Comparison of ENCODE assay signal across 24 cellular contexts in the genomic region with DNA sequence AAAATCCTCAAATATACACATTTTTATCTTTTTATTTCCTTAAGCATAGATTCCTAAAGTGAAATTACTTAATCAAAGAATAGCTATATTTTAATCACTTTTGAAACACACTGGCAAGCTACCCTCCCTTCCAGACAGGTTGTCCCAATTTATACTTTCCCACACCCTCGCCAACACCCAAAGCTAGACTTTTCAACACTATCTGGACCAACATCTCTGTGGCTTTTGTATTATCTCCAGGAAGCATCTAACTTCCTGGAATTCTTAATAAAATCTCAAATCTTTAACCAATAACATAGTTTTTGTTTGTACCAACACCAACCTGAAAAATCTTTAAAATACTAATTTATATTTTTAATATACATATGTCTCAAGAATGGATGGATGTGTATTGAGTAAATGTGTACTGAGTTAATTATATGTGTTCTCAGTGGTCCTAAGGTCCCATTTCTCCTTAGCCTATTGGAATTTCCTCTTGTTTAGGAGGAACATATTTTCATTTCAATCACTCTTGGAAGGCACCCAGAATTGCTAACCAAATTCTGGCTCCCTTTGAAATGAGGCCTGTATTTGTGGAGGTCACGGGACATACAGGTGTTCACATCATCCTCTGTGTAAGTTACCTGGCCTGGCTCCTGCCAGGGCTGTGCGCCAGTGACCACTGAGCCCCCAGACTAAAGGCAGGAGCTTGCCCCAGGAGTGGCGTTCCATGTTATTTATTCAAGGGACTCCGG.
"Had no signal": no experiment of that assay in that cellular context is flagged by ENCODE, and none has a peak within 500 bp of the region (broad histone marks: within the 10 kb centered on the region; RNA-seq: fewer than 3 reads in every experiment).

No MANE protein-coding gene starts in this region.

- H3K9me3 ChIP-seq: adrenal gland, ascending aorta, sigmoid colon had no signal

- H3K36me3 Mint-ChIP-seq: activated naive CD8-positive, alpha-beta T cell; stimulated activated naive B cell treated with anti-CD40 and anti-IgM and Interleukin-4, amounts not matched to agents 10 μg/mL and 1 μg/mL and 100 μg/mL, for 72 hours had no signal

- H3K27ac Mint-ChIP-seq: activated B cell treated with CpG ODN at 0.5 μM for 24 hours; activated CD4-positive, alpha-beta T cell treated with anti-CD3 and anti-CD28 coated beads for 36 hours; activated naive CD8-positive, alpha-beta T cell; activated T-helper 2 cell treated with anti-CD3 and anti-CD28 coated beads, Interferon-gamma antibody, Interleukin-2, Interleukin-4, amounts not matched to agents 10 μg/mL and 5 μg/mL and 100 μg/mL, durations not matched to agents 14 hours and 24 hours and 36 hours; endodermal cell; nephron; stimulated activated naive B cell treated with anti-CD40 and anti-IgM and Interleukin-4, amounts not matched to agents 10 μg/mL and 1 μg/mL and 100 μg/mL, for 72 hours; T-helper 1 cell treated with Interleukin-12 subunit alpha and Interleukin-12 subunit beta and Interleukin-4 antibody, amounts not matched to agents 30 μg/mL and 1 μg/mL, for 36 hours had no signal

- H3K4me3 Mint-ChIP-seq: activated B cell treated with CpG ODN at 0.5 μM for 24 hours; activated CD4-positive, alpha-beta T cell treated with anti-CD3 and anti-CD28 coated beads for 36 hours; activated naive CD8-positive, alpha-beta T cell; activated T-cell treated with anti-CD3 and anti-CD28 coated beads, Interleukin-2, amount 50 U/mL, for 4 hours; central memory CD8-positive, alpha-beta T cell; endodermal cell; nephron; stimulated activated naive B cell treated with anti-CD40 and anti-IgM and Interleukin-4, amounts not matched to agents 10 μg/mL and 1 μg/mL and 100 μg/mL, for 72 hours; T-helper 1 cell treated with Interleukin-12 subunit alpha and Interleukin-12 subunit beta and Interleukin-4 antibody, amounts not matched to agents 30 μg/mL and 1 μg/mL, for 36 hours had no signal

- H3K36me3 ChIP-seq: adrenal gland, ascending aorta, brain microvascular endothelial cell, sigmoid colon had no signal

- H3K9me3 Mint-ChIP-seq: activated B cell treated with CpG ODN at 0.5 μM for 24 hours; activated T-cell treated with anti-CD3 and anti-CD28 coated beads, Interleukin-2, amount 50 U/mL, for 4 hours; activated T-helper 2 cell treated with anti-CD3 and anti-CD28 coated beads, Interferon-gamma antibody, Interleukin-2, Interleukin-4, amounts not matched to agents 10 μg/mL and 5 μg/mL and 100 μg/mL, durations not matched to agents 14 hours and 24 hours and 36 hours; central memory CD8-positive, alpha-beta T cell; stimulated activated naive B cell treated with anti-CD40 and anti-IgM and Interleukin-4, amounts not matched to agents 10 μg/mL and 1 μg/mL and 100 μg/mL, for 72 hours; T-helper 1 cell treated with Interleukin-12 subunit alpha and Interleukin-12 subunit beta and Interleukin-4 antibody, amounts not matched to agents 30 μg/mL and 1 μg/mL, for 36 hours had no signal

- ATAC-seq: activated CD4-positive, alpha-beta T cell treated with anti-CD3 and anti-CD28 coated beads for 36 hours; activated T-cell treated with anti-CD3 and anti-CD28 coated beads, Interleukin-2, amount 50 U/mL, for 4 hours; stimulated activated naive B cell treated with anti-CD40 and anti-IgM and Interleukin-4, amounts not matched to agents 10 μg/mL and 1 μg/mL and 100 μg/mL, for 72 hours had no signal

- H3K4me1 ChIP-seq: adrenal gland had no signal

- H3K4me2 ChIP-seq: smooth muscle cell had no signal

- H3K27me3 ChIP-seq: adrenal gland, ascending aorta, brain microvascular endothelial cell, sigmoid colon had no signal

- DNase-seq: activated B cell treated with CpG ODN at 0.5 μM for 24 hours; activated CD4-positive, alpha-beta T cell treated with anti-CD3 and anti-CD28 coated beads for 36 hours; activated CD4-positive, alpha-beta T cell treated with anti-CD3 and anti-CD28 coated beads, Interleukin-2, amount 50 U/mL, for 4 hours; activated CD8-positive, alpha-beta memory T cell treated with anti-CD3 and anti-CD28 coated beads, Interleukin-2, amount 50 U/mL, for 48 hours; activated naive CD4-positive, alpha-beta T cell; activated T-cell treated with anti-CD3 and anti-CD28 coated beads, Interleukin-2, amount 50 U/mL, for 4 hours; adrenal gland; brain microvascular endothelial cell; endodermal cell; kidney; mesenchymal stem cell; sigmoid colon; stimulated activated CD4-positive, alpha-beta T cell treated with anti-CD3 and anti-CD28 coated beads, Interleukin-2, amount 100 ng/mL, for 48 hours; stimulated activated CD8-positive, alpha-beta memory T cell treated with anti-CD3 and anti-CD28 coated beads, Interleukin-4, amount 100 ng/mL, for 48 hours; stimulated activated naive B cell treated with anti-CD40 and anti-IgM and Interleukin-4, amounts not matched to agents 10 μg/mL and 1 μg/mL and 100 μg/mL, for 72 hours; T1000; trophoblast cell had no signal

- H3K4me3 ChIP-seq: adrenal gland, ascending aorta, sigmoid colon, smooth muscle cell had no signal

- H3K27ac ChIP-seq: adrenal gland, brain microvascular endothelial cell, sigmoid colon had no signal

- H3K4me1 Mint-ChIP-seq: activated B cell treated with CpG ODN at 0.5 μM for 24 hours; central memory CD8-positive, alpha-beta T cell; endodermal cell had no signal

- H3K27me3 Mint-ChIP-seq: activated B cell treated with CpG ODN at 0.5 μM for 24 hours; activated naive CD8-positive, alpha-beta T cell; central memory CD8-positive, alpha-beta T cell; stimulated activated naive B cell treated with anti-CD40 and anti-IgM and Interleukin-4, amounts not matched to agents 10 μg/mL and 1 μg/mL and 100 μg/mL, for 72 hours had no signal
